12 cellular contexts compared by ENCODE assay signal in genomic region chr18:12092398-12093229, GRCh38. TPM values are rescaled to one million over a fixed set of nuclear protein-coding genes. Genes with fewer than 3 reads are reported as not detected.
DNase-seq lines count a peak whose midpoint lies in the region; ATAC-seq and TF ChIP-seq lines count a peak whose summit lies in the region.
"Had no signal": no experiment of that assay in that cellular context is flagged by ENCODE, and none has a peak within 500 bp of the region (broad histone marks: within the 10 kb centered on the region; RNA-seq: fewer than 3 reads in every experiment).

No MANE protein-coding gene starts in this region.

- no peak overlapping the region for H3K4me3 Mint-ChIP-seq in natural killer cell treated with Interleukin-12 subunit alpha and Interleukin-12 subunit beta and Interleukin-15 and Interleukin-18, amount 100 ng/mL, for 72 hours
- H3K4me3 Mint-ChIP-seq in natural killer cell = no peak overlapping the region
- H3K4me3 Mint-ChIP-seq: CD4-positive, CD25-positive, alpha-beta regulatory T cell had no signal

- no peaks in the 10 kb centered on the region for H3K36me3 Mint-ChIP-seq in natural killer cell treated with Interleukin-12 subunit alpha and Interleukin-12 subunit beta and Interleukin-15 and Interleukin-18, amount 100 ng/mL, for 72 hours
- no peaks in the 10 kb centered on the region for H3K36me3 Mint-ChIP-seq in natural killer cell
- H3K36me3 Mint-ChIP-seq: CD4-positive, CD25-positive, alpha-beta regulatory T cell had no signal

- DNase-seq in natural killer cell treated with Interleukin-12 subunit alpha and Interleukin-12 subunit beta and Interleukin-15 and Interleukin-18, amount 100 ng/mL, for 72 hours (ENCODE audit: low spot score) = no peak
- DNase-seq in natural killer cell (no peak), NCI-H510A treated with DMSO at 0.1 percent for 48 hours (lab: John Stamatoyannopoulos, UW) (peak; percentile 64), EL (no peak), amniotic stem cell (lab: John Stamatoyannopoulos, UW) (no peak)
- DNase-seq: CD4-positive, CD25-positive, alpha-beta regulatory T cell had no signal

- H3K27ac Mint-ChIP-seq in natural killer cell treated with Interleukin-12 subunit alpha and Interleukin-12 subunit beta and Interleukin-15 and Interleukin-18, amount 100 ng/mL, for 72 hours = no peak overlapping the region
- H3K27ac Mint-ChIP-seq in natural killer cell = no peak overlapping the region
- H3K27ac Mint-ChIP-seq: CD4-positive, CD25-positive, alpha-beta regulatory T cell had no signal

- ATAC-seq in natural killer cell treated with Interleukin-12 subunit alpha and Interleukin-12 subunit beta and Interleukin-15 and Interleukin-18, amount 100 ng/mL, for 72 hours = peak; percentile 7 to 32
- ATAC-seq in natural killer cell = no peak
- ATAC-seq in esophagus mucosa = peak; percentile 67
- ATAC-seq in HG03025 (IDR thresholded peaks at IDR 0.05; ENCODE audit: low FRiP score, unreplicated experiment) = no peak
- no peak for ATAC-seq in HG03175 (IDR thresholded peaks at IDR 0.05; ENCODE audit: unreplicated experiment)

- TF ChIP-seq CTCF in natural killer cell (IDR thresholded peaks at IDR 0.05) = no peak

- no peaks in the 10 kb centered on the region for H3K4me1 Mint-ChIP-seq in natural killer cell treated with Interleukin-12 subunit alpha and Interleukin-12 subunit beta and Interleukin-15 and Interleukin-18, amount 100 ng/mL, for 72 hours (ENCODE audit: low read depth in 2 of 2)
- no peaks in the 10 kb centered on the region for H3K4me1 Mint-ChIP-seq in natural killer cell
- H3K4me1 Mint-ChIP-seq: CD4-positive, CD25-positive, alpha-beta regulatory T cell had no signal

- peaks cover 0 to 10% of the 10 kb centered on the region in 2 donors for H3K27me3 Mint-ChIP-seq in natural killer cell treated with Interleukin-12 subunit alpha and Interleukin-12 subunit beta and Interleukin-15 and Interleukin-18, amount 100 ng/mL, for 72 hours
- peaks cover 0 to 16% of the 10 kb centered on the region in 2 donors for H3K27me3 Mint-ChIP-seq in natural killer cell (ENCODE audit: low read depth in 2 of 2)

- intact Hi-C loops in natural killer cell (cut with micrococcal nuclease) = no loop called here

- no peaks in the 10 kb centered on the region for H3K9me3 Mint-ChIP-seq in natural killer cell treated with Interleukin-12 subunit alpha and Interleukin-12 subunit beta and Interleukin-15 and Interleukin-18, amount 100 ng/mL, for 72 hours
- H3K9me3 Mint-ChIP-seq in natural killer cell = no peaks in the 10 kb centered on the region

RNA-seq across cellular contexts. Expression of gene ANKRD62, which starts 1.0 kb away (rescaled TPM):
- total RNA-seq in natural killer cell treated with Interleukin-12 subunit alpha and Interleukin-12 subunit beta and Interleukin-15 and Interleukin-18, amount 100 ng/mL, for 72 hours = not detected
- total RNA-seq in natural killer cell (not detected), esophagus mucosa (0.48 TPM)
- total RNA-seq: activated CD8-positive, alpha-beta memory T cell treated with anti-CD3 and anti-CD28 coated beads for 36 hours; CD4-positive, CD25-positive, alpha-beta regulatory T cell; fibroblast of lung; skeletal muscle tissue had no signal

Comparison
In these comparisons a context has a peak if more than half of its experiments do, and no peak if none do; other contexts are left out.
1. ATAC-seq: peak in natural killer cell treated with Interleukin-12 subunit alpha and Interleukin-12 subunit beta and Interleukin-15 and Interleukin-18, amount 100 ng/mL, for 72 hours (2 of 2) and esophagus mucosa (single experiment); none in natural killer cell (0 of 3), HG03025 (single experiment) and HG03175 (single experiment).